In the genomic region with DNA sequence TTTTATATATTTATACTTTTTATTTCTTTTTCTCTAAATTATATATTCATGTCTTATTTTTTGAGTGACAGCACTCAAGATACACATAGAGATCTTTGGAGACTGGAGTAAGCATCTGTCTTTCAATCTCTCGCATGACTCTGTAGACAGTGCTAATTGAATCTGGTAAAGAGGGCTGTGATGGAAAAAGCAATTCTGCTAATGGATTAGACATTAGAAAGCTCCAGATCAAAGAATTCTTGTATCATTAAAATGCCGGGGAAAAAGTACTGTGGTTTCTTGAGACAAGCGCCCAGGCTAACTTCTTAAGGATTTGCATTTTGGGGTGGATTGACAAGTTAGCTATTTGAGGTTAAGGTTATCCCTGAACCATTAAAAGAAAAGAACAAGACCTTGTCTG, we compare ENCODE assay signal across 33 cellular contexts.
"Had no signal": no experiment of that assay in that cellular context is flagged by ENCODE, and none has a peak within 500 bp of the region (broad histone marks: within the 10 kb centered on the region; RNA-seq: fewer than 3 reads in every experiment).

No MANE protein-coding gene starts in this region.

- H3K27me3 Mint-ChIP-seq: brain had no signal

- H3K36me3 Mint-ChIP-seq: activated CD4-positive, alpha-beta memory T cell treated with anti-CD3 and anti-CD28 coated beads for 36 hours; activated CD8-positive, alpha-beta memory T cell treated with anti-CD3 and anti-CD28 coated beads, Interleukin-2, amount 10 ng/mL, durations not matched to agents 7 days and 5 days; activated naive CD4-positive, alpha-beta T cell treated with anti-CD3 and anti-CD28 coated beads, Interleukin-2, amount 50 U/mL, for 24 hours; activated naive CD8-positive, alpha-beta T cell treated with anti-CD3 and anti-CD28 coated beads for 36 hours; brain had no signal

- H3K27ac ChIP-seq: adrenal gland, breast epithelium, cardiac muscle cell, colonic mucosa, epithelial cell of prostate, esophagus squamous epithelium, gastroesophageal sphincter, heart right ventricle had no signal

- H3K9me3 ChIP-seq: adrenal gland, breast epithelium, colonic mucosa, esophagus squamous epithelium, gastroesophageal sphincter, heart right ventricle had no signal

- H3K9me3 Mint-ChIP-seq: activated CD4-positive, alpha-beta memory T cell treated with anti-CD3 and anti-CD28 coated beads for 36 hours; activated CD4-positive, alpha-beta T cell treated with anti-CD3 and anti-CD28 coated beads, Interleukin-2, amount 10 ng/mL, durations not matched to agents 24 days and 14 days; activated naive CD4-positive, alpha-beta T cell treated with anti-CD3 and anti-CD28 coated beads for 36 hours; activated naive CD4-positive, alpha-beta T cell treated with anti-CD3 and anti-CD28 coated beads, Interleukin-2, amount 50 U/mL, for 24 hours; activated naive CD8-positive, alpha-beta T cell treated with anti-CD3 and anti-CD28 coated beads for 36 hours; activated naive CD8-positive, alpha-beta T cell treated with anti-CD3 and anti-CD28 coated beads, Interleukin-2, amount 50 U/mL, for 24 hours; activated T-helper 1 cell treated with anti-CD3 and anti-CD28 coated beads, Interleukin-12 subunit alpha, Interleukin-12 subunit beta, Interleukin-2, Interleukin-4 antibody, amounts not matched to agents 30 ng/mL and 10 ng/mL and 1 ng/mL, durations not matched to agents 14 hours and 24 hours and 36 hours; activated T-helper 2 cell treated with anti-CD3 and anti-CD28 coated beads, Interferon-gamma antibody, Interleukin-2, Interleukin-4, amounts not matched to agents 10 μg/mL and 5 μg/mL and 100 μg/mL, durations not matched to agents 14 hours and 24 hours and 36 hours had no signal

- H3K4me3 Mint-ChIP-seq: activated CD4-positive, alpha-beta memory T cell treated with anti-CD3 and anti-CD28 coated beads for 36 hours; activated CD4-positive, alpha-beta T cell treated with anti-CD3 and anti-CD28 coated beads for 36 hours; activated CD4-positive, alpha-beta T cell treated with anti-CD3 and anti-CD28 coated beads, Interleukin-2, amount 10 ng/mL, durations not matched to agents 24 days and 14 days; activated CD8-positive, alpha-beta memory T cell treated with anti-CD3 and anti-CD28 coated beads, Interleukin-2, amount 10 ng/mL, durations not matched to agents 7 days and 5 days; activated CD8-positive, alpha-beta T cell treated with anti-CD3 and anti-CD28 coated beads, Interleukin-2, amount 10 ng/mL, durations not matched to agents 7 days and 5 days; activated naive CD4-positive, alpha-beta T cell treated with anti-CD3 and anti-CD28 coated beads for 36 hours; activated naive CD4-positive, alpha-beta T cell treated with anti-CD3 and anti-CD28 coated beads, Interleukin-2, amount 50 U/mL, for 24 hours; activated naive CD8-positive, alpha-beta T cell treated with anti-CD3 and anti-CD28 coated beads for 36 hours; activated naive CD8-positive, alpha-beta T cell treated with anti-CD3 and anti-CD28 coated beads, Interleukin-2, amount 50 U/mL, for 24 hours; activated T-helper 1 cell treated with anti-CD3 and anti-CD28 coated beads, Interleukin-12 subunit alpha, Interleukin-12 subunit beta, Interleukin-2, Interleukin-4 antibody, amounts not matched to agents 30 ng/mL and 10 ng/mL and 1 ng/mL, durations not matched to agents 14 hours and 24 hours and 36 hours had no signal

- H3K4me1 ChIP-seq: colonic mucosa had no signal

- H3K4me3 ChIP-seq: adrenal gland, breast epithelium, cardiac muscle cell, colonic mucosa, esophagus squamous epithelium, gastroesophageal sphincter, heart right ventricle had no signal

- H3K36me3 ChIP-seq: adrenal gland, breast epithelium, cardiac muscle cell, colonic mucosa, esophagus squamous epithelium, gastroesophageal sphincter, heart right ventricle had no signal

- H3K27ac Mint-ChIP-seq: activated CD4-positive, alpha-beta memory T cell treated with anti-CD3 and anti-CD28 coated beads for 36 hours; activated CD4-positive, alpha-beta T cell treated with anti-CD3 and anti-CD28 coated beads for 36 hours; activated CD4-positive, alpha-beta T cell treated with anti-CD3 and anti-CD28 coated beads, Interleukin-2, amount 10 ng/mL, durations not matched to agents 24 days and 14 days; activated CD8-positive, alpha-beta memory T cell treated with anti-CD3 and anti-CD28 coated beads, Interleukin-2, amount 10 ng/mL, durations not matched to agents 7 days and 5 days; activated CD8-positive, alpha-beta T cell treated with anti-CD3 and anti-CD28 coated beads, Interleukin-2, amount 10 ng/mL, durations not matched to agents 7 days and 5 days; activated naive CD4-positive, alpha-beta T cell treated with anti-CD3 and anti-CD28 coated beads for 36 hours; activated naive CD4-positive, alpha-beta T cell treated with anti-CD3 and anti-CD28 coated beads, Interleukin-2, amount 50 U/mL, for 24 hours; activated naive CD8-positive, alpha-beta T cell treated with anti-CD3 and anti-CD28 coated beads for 36 hours; activated naive CD8-positive, alpha-beta T cell treated with anti-CD3 and anti-CD28 coated beads, Interleukin-2, amount 50 U/mL, for 24 hours; activated T-helper 1 cell treated with anti-CD3 and anti-CD28 coated beads, Interleukin-12 subunit alpha, Interleukin-12 subunit beta, Interleukin-2, Interleukin-4 antibody, amounts not matched to agents 30 ng/mL and 10 ng/mL and 1 ng/mL, durations not matched to agents 14 hours and 24 hours and 36 hours; activated T-helper 2 cell treated with anti-CD3 and anti-CD28 coated beads, Interferon-gamma antibody, Interleukin-2, Interleukin-4, amounts not matched to agents 10 μg/mL and 5 μg/mL and 100 μg/mL, durations not matched to agents 14 hours and 24 hours and 36 hours had no signal

- H3K27me3 ChIP-seq: adrenal gland, breast epithelium, cardiac muscle cell, colonic mucosa, gastroesophageal sphincter had no signal

- DNase-seq: activated CD4-positive, alpha-beta memory T cell treated with anti-CD3 and anti-CD28 coated beads for 36 hours; activated CD4-positive, alpha-beta T cell treated with anti-CD3 and anti-CD28 coated beads for 36 hours; activated CD4-positive, alpha-beta T cell treated with anti-CD3 and anti-CD28 coated beads, Interleukin-2, amount 10 ng/mL, durations not matched to agents 24 days and 14 days; activated CD4-positive, CD25-positive, alpha-beta regulatory T cell; activated CD4-positive, CD25-positive, alpha-beta regulatory T cell treated with anti-CD3 and anti-CD28 coated beads, Interleukin-2, amount 50 U/mL, for 72 hours; activated CD8-positive, alpha-beta memory T cell treated with anti-CD3 and anti-CD28 coated beads, Interleukin-2, amount 10 ng/mL, durations not matched to agents 7 days and 5 days; activated CD8-positive, alpha-beta memory T cell treated with anti-CD3 and anti-CD28 coated beads, Interleukin-2, amount 50 U/mL, for 4 hours; activated CD8-positive, alpha-beta T cell treated with anti-CD3 and anti-CD28 coated beads, Interleukin-2, amount 10 ng/mL, durations not matched to agents 7 days and 5 days; activated effector memory CD4-positive, alpha-beta T cell treated with anti-CD3 and anti-CD28 coated beads, Interleukin-2, amount 50 U/mL, for 16 hours; activated naive CD4-positive, alpha-beta T cell treated with anti-CD3 and anti-CD28 coated beads for 36 hours; activated naive CD8-positive, alpha-beta T cell treated with anti-CD3 and anti-CD28 coated beads for 36 hours; activated naive CD8-positive, alpha-beta T cell treated with anti-CD3 and anti-CD28 coated beads, Interleukin-2, amount 50 U/mL, for 24 hours; activated T-cell treated with anti-CD3 and anti-CD28 coated beads, Interleukin-2, amount 50 U/mL, for 1 hour; activated T-cell treated with anti-CD3 and anti-CD28 coated beads, Interleukin-2, amount 50 U/mL, for 48 hours; adrenal gland; amygdala; aorta; central memory CD4-positive, alpha-beta T cell; cerebellar nuclear complex; colonic mucosa; effector CD8-positive, alpha-beta T cell; esophagus squamous epithelium; foreskin melanocyte; heart right ventricle; T-helper 2 cell had no signal
